7 cellular contexts compared by ENCODE assay signal in genomic region chr15:75646944-75647364, GRCh38. TPM values are rescaled to one million over a fixed set of nuclear protein-coding genes. Genes with fewer than 3 reads are reported as not detected.
A peak's percentile ranks its signal among the peaks of the same experiment; 100 is the strongest.
DNase-seq lines count a peak whose midpoint lies in the region; ATAC-seq and TF ChIP-seq lines count a peak whose summit lies in the region.

No MANE protein-coding gene starts in this region.

- DNase-seq in OCI-M1 (lab: John Stamatoyannopoulos, UW) (peak; percentile 43), dorsolateral prefrontal cortex (peak in 2 of 10 donors; percentile 28 to 54), aorta (no peak)

- H3K27me3 ChIP-seq in dorsolateral prefrontal cortex = no peaks in the 10 kb centered on the region
- no peaks in the 10 kb centered on the region for H3K27me3 ChIP-seq in mucosa of stomach (ENCODE audit: control insufficient read depth, insufficient read depth, low read length)
- H3K27me3 ChIP-seq in aorta (ENCODE audit: control insufficient read depth in 1 of 2, insufficient read depth in 2 of 2, low read length in 1 of 2) = no peaks in the 10 kb centered on the region

- intact Hi-C loops in dorsolateral prefrontal cortex (cut with DNase I) (loop anchor here (5.0 to 10.0 kb wide), 3 partner anchors 35 to 622 kb away; partner anchors contain the start of genes PPCDC (in 1 of the 2) and PTPN9 (in 1 of the 2)), aorta (cut with DNase I) (loop anchor here in 1 of 2 donors (2.0 kb wide), 1 partner anchor 14 kb away; no protein-coding TSS in a partner anchor)

- WGBS in aorta, 2 donors = 0 to 1% methylated on average over 26 of the region's 26 CpGs

- H3K4me3 ChIP-seq in dorsolateral prefrontal cortex (peak overlapping the region; percentile 61 to 91 (median 81)), mucosa of stomach (ENCODE audit: low read length) (peak overlapping the region; percentile 94), aorta (ENCODE audit: low read length in 2 of 2) (peak overlapping the region; percentile 77 to 79)

- ATAC-seq in GM21529 (IDR thresholded peaks at IDR 0.05; ENCODE audit: unreplicated experiment) (peak; percentile 15), aorta (ENCODE audit: low FRiP score) (peak; percentile 43), HG03520 (IDR thresholded peaks at IDR 0.05; ENCODE audit: unreplicated experiment) (no peak), GM19328 (IDR thresholded peaks at IDR 0.05; ENCODE audit: unreplicated experiment) (no peak)

- H3K9me3 ChIP-seq in mucosa of stomach (ENCODE audit: control insufficient read depth, low read length) (no peaks in the 10 kb centered on the region), aorta (ENCODE audit: control insufficient read depth, low read length) (no peaks in the 10 kb centered on the region)

- peak overlapping the region; percentile 97 for H3K9ac ChIP-seq in mucosa of stomach (ENCODE audit: low read length)

- no peak for TF ChIP-seq CTCF in dorsolateral prefrontal cortex (IDR thresholded peaks at IDR 0.05 in 54 of 56, conservative IDR thresholded peaks at IDR 0.05 in 2 of 56; ENCODE audit: low read depth in 1 of 56, partially characterized antibody in 56 of 56)

- H3K27ac ChIP-seq in dorsolateral prefrontal cortex (peak overlapping the region in 58 of 59 donors; percentile 28 to 94 (median 82)), aorta (ENCODE audit: low read depth in 1 of 2, low read length in 2 of 2) (peak overlapping the region; percentile 87 to 97)

- H3K36me3 ChIP-seq in mucosa of stomach (ENCODE audit: control insufficient read depth, insufficient read depth, low read length) = peaks cover 4% of the 10 kb centered on the region
- no peaks in the 10 kb centered on the region for H3K36me3 ChIP-seq in aorta (ENCODE audit: control insufficient read depth in 1 of 2, insufficient read depth in 2 of 2, low read length in 1 of 2)

- peaks cover 47% of the 10 kb centered on the region for H3K4me1 ChIP-seq in mucosa of stomach (ENCODE audit: control insufficient read depth, insufficient read depth, low read length)
- no peaks in the 10 kb centered on the region for H3K4me1 ChIP-seq in aorta (ENCODE audit: control insufficient read depth in 1 of 2, insufficient read depth in 2 of 2, low read length in 2 of 2)

RNA-seq across cellular contexts. Expression of gene SNX33, which starts 0.8 kb away (rescaled TPM):
- 10 to 100 TPM in 90 of 120 experiments, 1 to 10 TPM in 30; 5.9 to 32.5 (median 11.7) TPM for total RNA-seq in dorsolateral prefrontal cortex
- 10 to 100 TPM; 30.9 to 59.5 TPM for total RNA-seq in aorta
- 10 to 100 TPM in 1 of 2 donors, 1 to 10 TPM in 1; 6.3 to 26.7 TPM for polyA plus RNA-seq in aorta

RNA-seq across cellular contexts. Expression of gene IMP3, which starts 6.9 kb away (rescaled TPM):
- total RNA-seq in dorsolateral prefrontal cortex (10 to 100 TPM; 32.2 to 67.9 (median 50.7) TPM), aorta (10 to 100 TPM; 35.2 to 46.1 TPM)
- polyA plus RNA-seq in aorta = 10 to 100 TPM; 38.7 to 47.0 TPM

RNA-seq across cellular contexts. Expression of gene SNUPN, which starts 21.4 kb away (rescaled TPM):
- total RNA-seq in dorsolateral prefrontal cortex = 10 to 100 TPM; 20.8 to 41.9 (median 29.4) TPM
- 10 to 100 TPM; 16.3 to 20.9 TPM for total RNA-seq in aorta
- 10 to 100 TPM; 17.9 to 18.7 TPM for polyA plus RNA-seq in aorta

Comparison
In these comparisons a context has a peak if more than half of its experiments do, and no peak if none do; other contexts are left out.
1. ATAC-seq: peak in GM21529 (single experiment) and aorta (single experiment); none in HG03520 (single experiment) and GM19328 (single experiment).
2. Peak in every context shown above with its lines, with median percentiles within 50 percentile points of each other: H3K4me3 ChIP-seq.